ENCODE assay signal across 1 cellular context in genomic region chr12:27521066-27521465, GRCh38.
TF ChIP-seq lines count a peak whose summit lies in the region.

No MANE protein-coding gene starts in this region.

TF ChIP-seq in GM23338, 12 proteins besides CTCF, POLR2A, EP300 and RAD21 (continued from another document):
- TF ChIP-seq ZNF462 (CRISPR knock-in tag; IDR thresholded peaks at IDR 0.05) = no peak
- no peak for TF ChIP-seq ZNF114 (CRISPR knock-in tag; IDR thresholded peaks at IDR 0.05)
- TF ChIP-seq POLR2AphosphoS5 (IDR thresholded peaks at IDR 0.05; ENCODE audit: low read depth) = no peak
TF ChIP-seq in GM23338: peak in this region for 0.
